ENCODE assay signal across 35 cellular contexts in genomic region chr20:13046409-13046808, GRCh38. TPM values are rescaled to one million over a fixed set of nuclear protein-coding genes. Genes with fewer than 3 reads are reported as not detected.
"Had no signal": no experiment of that assay in that cellular context is flagged by ENCODE, and none has a peak within 500 bp of the region (broad histone marks: within the 10 kb centered on the region; RNA-seq: fewer than 3 reads in every experiment).

No MANE protein-coding gene starts in this region.

- H3K4me3 ChIP-seq: ascending aorta, esophagus muscularis mucosa, gastrocnemius medialis, heart left ventricle had no signal

- H3K27me3 ChIP-seq: ascending aorta, brain microvascular endothelial cell, esophagus muscularis mucosa, foreskin keratinocyte, gastrocnemius medialis, heart left ventricle had no signal

- H3K36me3 Mint-ChIP-seq: activated CD8-positive, alpha-beta memory T cell treated with anti-CD3 and anti-CD28 coated beads, Interleukin-2, amount 10 ng/mL, durations not matched to agents 7 days and 5 days had no signal

- H3K9me3 ChIP-seq: esophagus muscularis mucosa, gastrocnemius medialis, heart left ventricle had no signal

- H3K4me1 Mint-ChIP-seq: activated B cell treated with CpG ODN at 0.5 μM for 24 hours; activated CD8-positive, alpha-beta memory T cell treated with anti-CD3 and anti-CD28 coated beads, Interleukin-2, amount 10 ng/mL, durations not matched to agents 7 days and 5 days; activated naive CD8-positive, alpha-beta T cell treated with anti-CD3 and anti-CD28 coated beads, Interleukin-2, amount 10 ng/mL, durations not matched to agents 7 days and 5 days; T-helper 17 cell had no signal

- ATAC-seq: activated CD4-positive, CD25-positive, alpha-beta regulatory T cell treated with anti-CD3 and anti-CD28 coated beads, Interleukin-2, amount 50 U/mL, for 24 hours; activated CD8-positive, alpha-beta memory T cell treated with anti-CD3 and anti-CD28 coated beads, Interleukin-2, amount 10 ng/mL, durations not matched to agents 7 days and 5 days; activated CD8-positive, alpha-beta T cell treated with anti-CD3 and anti-CD28 coated beads for 36 hours; activated naive CD4-positive, alpha-beta T cell treated with anti-CD3 and anti-CD28 coated beads, Interleukin-2, amount 50 U/mL, for 72 hours; effector memory CD8-positive, alpha-beta T cell; foreskin keratinocyte; gastrocnemius medialis; heart left ventricle; T-helper 17 cell had no signal

- H3K27me3 Mint-ChIP-seq: activated B cell treated with CpG ODN at 0.5 μM for 24 hours; activated CD8-positive, alpha-beta memory T cell treated with anti-CD3 and anti-CD28 coated beads, Interleukin-2, amount 10 ng/mL, durations not matched to agents 7 days and 5 days; activated CD8-positive, alpha-beta T cell treated with anti-CD3 and anti-CD28 coated beads for 36 hours; activated naive CD8-positive, alpha-beta T cell treated with anti-CD3 and anti-CD28 coated beads, Interleukin-2, amount 10 ng/mL, durations not matched to agents 7 days and 5 days; effector memory CD8-positive, alpha-beta T cell had no signal

- H3K9me3 Mint-ChIP-seq: activated B cell treated with CpG ODN at 0.5 μM for 24 hours; activated naive CD4-positive, alpha-beta T cell treated with anti-CD3 and anti-CD28 coated beads for 36 hours; activated naive CD4-positive, alpha-beta T cell treated with anti-CD3 and anti-CD28 coated beads, Interleukin-2, amount 50 U/mL, for 72 hours; activated naive CD8-positive, alpha-beta T cell treated with anti-CD3 and anti-CD28 coated beads, Interleukin-2, amount 10 ng/mL, durations not matched to agents 7 days and 5 days; activated T-helper 1 cell treated with anti-CD3 and anti-CD28 coated beads, Interleukin-12 subunit alpha, Interleukin-12 subunit beta, Interleukin-2, Interleukin-4 antibody, amounts not matched to agents 30 ng/mL and 10 ng/mL and 1 ng/mL, durations not matched to agents 14 hours and 24 hours and 36 hours; activated T-helper 2 cell treated with anti-CD3 and anti-CD28 coated beads, Interferon-gamma antibody, Interleukin-2, Interleukin-4, amounts not matched to agents 10 μg/mL and 5 μg/mL and 100 μg/mL, durations not matched to agents 14 hours and 24 hours and 36 hours; T-helper 2 cell treated with Interferon-gamma antibody and Interleukin-4, amounts not matched to agents 5 μg/mL and 100 μg/mL, for 36 hours had no signal

- H3K36me3 ChIP-seq: brain microvascular endothelial cell, gastrocnemius medialis, WERI-Rb-1 had no signal

- H3K27ac Mint-ChIP-seq: activated B cell treated with CpG ODN at 0.5 μM for 24 hours; activated CD8-positive, alpha-beta memory T cell treated with anti-CD3 and anti-CD28 coated beads, Interleukin-2, amount 10 ng/mL, durations not matched to agents 7 days and 5 days; activated CD8-positive, alpha-beta T cell treated with anti-CD3 and anti-CD28 coated beads for 36 hours; activated naive CD4-positive, alpha-beta T cell treated with anti-CD3 and anti-CD28 coated beads for 36 hours; activated naive CD4-positive, alpha-beta T cell treated with anti-CD3 and anti-CD28 coated beads, Interleukin-2, amount 50 U/mL, for 72 hours; activated naive CD8-positive, alpha-beta T cell treated with anti-CD3 and anti-CD28 coated beads, Interleukin-2, amount 10 ng/mL, durations not matched to agents 7 days and 5 days; activated T-helper 1 cell treated with anti-CD3 and anti-CD28 coated beads, Interleukin-12 subunit alpha, Interleukin-12 subunit beta, Interleukin-2, Interleukin-4 antibody, amounts not matched to agents 30 ng/mL and 10 ng/mL and 1 ng/mL, durations not matched to agents 14 hours and 24 hours and 36 hours; activated T-helper 2 cell treated with anti-CD3 and anti-CD28 coated beads, Interferon-gamma antibody, Interleukin-2, Interleukin-4, amounts not matched to agents 10 μg/mL and 5 μg/mL and 100 μg/mL, durations not matched to agents 14 hours and 24 hours and 36 hours; effector memory CD8-positive, alpha-beta T cell; T-helper 17 cell; T-helper 2 cell treated with Interferon-gamma antibody and Interleukin-4, amounts not matched to agents 5 μg/mL and 100 μg/mL, for 36 hours had no signal

- DNase-seq: activated B cell treated with CpG ODN at 0.5 μM for 24 hours; activated CD4-positive, alpha-beta T cell treated with anti-CD3 and anti-CD28 coated beads for 48 hours; activated CD4-positive, alpha-beta T cell treated with anti-CD3 and anti-CD28 coated beads, Interleukin-2, amount 50 U/mL, for 1 hour; activated CD4-positive, alpha-beta T cell treated with anti-CD3 and anti-CD28 coated beads, Interleukin-2, amount 50 U/mL, for 48 hours; activated CD8-positive, alpha-beta memory T cell treated with anti-CD3 and anti-CD28 coated beads, Interleukin-2, amount 10 ng/mL, durations not matched to agents 7 days and 5 days; activated CD8-positive, alpha-beta memory T cell treated with anti-CD3 and anti-CD28 coated beads, Interleukin-2, amount 50 U/mL, for 4 hours; activated CD8-positive, alpha-beta T cell treated with anti-CD3 and anti-CD28 coated beads for 36 hours; activated effector memory CD4-positive, alpha-beta T cell treated with anti-CD3 and anti-CD28 coated beads, Interleukin-2, amount 50 U/mL, for 16 hours; activated naive CD4-positive, alpha-beta T cell treated with anti-CD3 and anti-CD28 coated beads for 36 hours; activated naive CD8-positive, alpha-beta T cell treated with anti-CD3 and anti-CD28 coated beads, Interleukin-2, amount 10 ng/mL, durations not matched to agents 7 days and 5 days; activated T-cell treated with anti-CD3 and anti-CD28 coated beads, Interleukin-2, amount 50 U/mL, for 1 hour; activated T-cell treated with anti-CD3 and anti-CD28 coated beads, Interleukin-2, amount 50 U/mL, for 48 hours; brain microvascular endothelial cell; caudate nucleus; cortex of kidney; dermis blood vessel endothelial cell; effector CD4-positive, alpha-beta T cell; effector memory CD8-positive, alpha-beta T cell; erythroblast; foreskin keratinocyte; gastrocnemius medialis; glutamatergic neuron; heart left ventricle; T-helper 1 cell; T-helper 17 cell; T1000; WERI-Rb-1 had no signal

- H3K27ac ChIP-seq: ascending aorta, brain microvascular endothelial cell, esophagus muscularis mucosa, foreskin keratinocyte, gastrocnemius medialis, heart left ventricle, WERI-Rb-1 had no signal

- FAIRE-seq: colon had no signal

- H3K4me1 ChIP-seq: ascending aorta, esophagus muscularis mucosa, foreskin keratinocyte, gastrocnemius medialis had no signal

- H3K4me3 Mint-ChIP-seq: activated B cell treated with CpG ODN at 0.5 μM for 24 hours; activated CD8-positive, alpha-beta memory T cell treated with anti-CD3 and anti-CD28 coated beads, Interleukin-2, amount 10 ng/mL, durations not matched to agents 7 days and 5 days; activated CD8-positive, alpha-beta T cell treated with anti-CD3 and anti-CD28 coated beads for 36 hours; activated naive CD4-positive, alpha-beta T cell treated with anti-CD3 and anti-CD28 coated beads for 36 hours; activated naive CD8-positive, alpha-beta T cell treated with anti-CD3 and anti-CD28 coated beads, Interleukin-2, amount 10 ng/mL, durations not matched to agents 7 days and 5 days; activated T-helper 1 cell treated with anti-CD3 and anti-CD28 coated beads, Interleukin-12 subunit alpha, Interleukin-12 subunit beta, Interleukin-2, Interleukin-4 antibody, amounts not matched to agents 30 ng/mL and 10 ng/mL and 1 ng/mL, durations not matched to agents 14 hours and 24 hours and 36 hours; effector memory CD8-positive, alpha-beta T cell; T-helper 17 cell; T-helper 2 cell treated with Interferon-gamma antibody and Interleukin-4, amounts not matched to agents 5 μg/mL and 100 μg/mL, for 36 hours had no signal

RNA-seq across cellular contexts. Expression of gene SPTLC3, which starts 37.6 kb away (rescaled TPM):
- total RNA-seq: activated B cell treated with CpG ODN at 0.5 μM for 24 hours had no signal
